In genomic region chr12:130331146-130331545, GRCh38 we compare ENCODE assay signal across 32 cellular contexts. TPM values are rescaled to one million over a fixed set of nuclear protein-coding genes. Genes with fewer than 3 reads are reported as not detected.
"Had no signal": no experiment of that assay in that cellular context is flagged by ENCODE, and none has a peak within 500 bp of the region (broad histone marks: within the 10 kb centered on the region; RNA-seq: fewer than 3 reads in every experiment).

No MANE protein-coding gene starts in this region.

- H3K27me3 ChIP-seq: tibial nerve, upper lobe of left lung had no signal

- H3K9ac ChIP-seq: parathyroid adenoma had no signal

- H3K27ac ChIP-seq: dorsolateral prefrontal cortex, esophagus muscularis mucosa, foreskin keratinocyte, gastroesophageal sphincter, heart right ventricle, lower lobe of right lung, parathyroid adenoma, prostate gland, sigmoid colon, thoracic aorta, tibial nerve, upper lobe of left lung had no signal

- H3K4me1 Mint-ChIP-seq: immature natural killer cell; neural crest cell; stimulated activated memory B cell treated with anti-CD40 and anti-IgM and Interleukin-4, amounts not matched to agents 10 μg/mL and 1 μg/mL and 100 μg/mL, for 72 hours had no signal

- ATAC-seq: foreskin keratinocyte, gastroesophageal sphincter, heart right ventricle, left ventricle myocardium superior, lower lobe of right lung, right cardiac atrium had no signal

- H3K4me3 ChIP-seq: dorsolateral prefrontal cortex, esophagus muscularis mucosa, gastroesophageal sphincter, heart right ventricle, lower lobe of right lung, prostate gland, sigmoid colon, thoracic aorta, tibial nerve, upper lobe of left lung had no signal

- H3K79me2 ChIP-seq: parathyroid adenoma had no signal

- H3K36me3 ChIP-seq: esophagus muscularis mucosa, gastroesophageal sphincter, heart right ventricle, lower lobe of right lung, prostate gland, sigmoid colon, thoracic aorta, tibial nerve, upper lobe of left lung had no signal

- H3K9me3 Mint-ChIP-seq: natural killer cell treated with Interleukin-12 subunit alpha and Interleukin-12 subunit beta and Interleukin-15 and Interleukin-18, amount 100 ng/mL, for 72 hours; neural crest cell; stimulated activated memory B cell treated with anti-CD40 and anti-IgM and Interleukin-4, amounts not matched to agents 10 μg/mL and 1 μg/mL and 100 μg/mL, for 72 hours; stimulated activated naive CD8-positive, alpha-beta T cell treated with anti-CD3 and anti-CD28 coated beads, Interleukin-15, Interleukin-2, amounts not matched to agents 100 ng/mL and 50 ng/mL, for 24 hours had no signal

- DNase-seq: dorsolateral prefrontal cortex; effector CD8-positive, alpha-beta T cell; foreskin keratinocyte; glutamatergic neuron; heart right ventricle; hippocampal formation; immature natural killer cell; islet precursor cell; kidney glomerular epithelial cell; left ventricle myocardium superior; lower lobe of right lung; right cardiac atrium; sigmoid colon; stimulated activated CD4-positive, alpha-beta T cell treated with anti-CD3 and anti-CD28 coated beads, Interleukin-2, amount 100 ng/mL, for 24 hours; stimulated activated CD4-positive, alpha-beta T cell treated with anti-CD3 and anti-CD28 coated beads, Interleukin-4, amount 100 ng/mL, for 24 hours had no signal

- H3K27ac Mint-ChIP-seq: immature natural killer cell; natural killer cell treated with Interleukin-12 subunit alpha and Interleukin-12 subunit beta and Interleukin-15 and Interleukin-18, amount 100 ng/mL, for 72 hours; stimulated activated memory B cell treated with anti-CD40 and anti-IgM and Interleukin-4, amounts not matched to agents 10 μg/mL and 1 μg/mL and 100 μg/mL, for 72 hours; stimulated activated naive CD8-positive, alpha-beta T cell treated with anti-CD3 and anti-CD28 coated beads, Interleukin-15, Interleukin-2, amounts not matched to agents 100 ng/mL and 50 ng/mL, for 24 hours had no signal

- H3K36me3 Mint-ChIP-seq: immature natural killer cell; natural killer cell treated with Interleukin-12 subunit alpha and Interleukin-12 subunit beta and Interleukin-15 and Interleukin-18, amount 100 ng/mL, for 72 hours; stimulated activated memory B cell treated with anti-CD40 and anti-IgM and Interleukin-4, amounts not matched to agents 10 μg/mL and 1 μg/mL and 100 μg/mL, for 72 hours had no signal

- H3K4me1 ChIP-seq: esophagus muscularis mucosa, foreskin keratinocyte, gastroesophageal sphincter, heart right ventricle, lower lobe of right lung, parathyroid adenoma, prostate gland, sigmoid colon, tibial nerve, upper lobe of left lung had no signal

- H3K4me3 Mint-ChIP-seq: immature natural killer cell; natural killer cell treated with Interleukin-12 subunit alpha and Interleukin-12 subunit beta and Interleukin-15 and Interleukin-18, amount 100 ng/mL, for 72 hours; neural crest cell; stimulated activated memory B cell treated with anti-CD40 and anti-IgM and Interleukin-4, amounts not matched to agents 10 μg/mL and 1 μg/mL and 100 μg/mL, for 72 hours; stimulated activated naive CD8-positive, alpha-beta T cell treated with anti-CD3 and anti-CD28 coated beads, Interleukin-15, Interleukin-2, amounts not matched to agents 100 ng/mL and 50 ng/mL, for 24 hours had no signal

RNA-seq across cellular contexts. Expression of gene PIWIL1, which starts 6.5 kb away (rescaled TPM):
- total RNA-seq: endothelial cell of umbilical vein; epithelial cell of proximal tubule; fibroblast of lung; gastroesophageal sphincter; heart right ventricle; left ventricle myocardium superior; lower lobe of right lung; mononuclear cell; natural killer cell treated with Interleukin-12 subunit alpha and Interleukin-12 subunit beta and Interleukin-15 and Interleukin-18, amount 100 ng/mL, for 72 hours; neural crest cell; osteoblast; right cardiac atrium; sigmoid colon; skeletal muscle tissue; thoracic aorta; tibial nerve; upper lobe of left lung had no signal
- polyA plus RNA-seq: endothelial cell of umbilical vein, fibroblast of lung, immature natural killer cell, right cardiac atrium, sigmoid colon had no signal
